20 cellular contexts compared by ENCODE assay signal in genomic region chr15:60961541-60961940, GRCh38.
DNase-seq lines count a peak whose midpoint lies in the region; ATAC-seq and TF ChIP-seq lines count a peak whose summit lies in the region.
"Had no signal": no experiment of that assay in that cellular context is flagged by ENCODE, and none has a peak within 500 bp of the region (broad histone marks: within the 10 kb centered on the region; RNA-seq: fewer than 3 reads in every experiment).

No MANE protein-coding gene starts in this region.

- POLR2A ChIA-PET in A673 (lab: Charles Lee; ENCODE audit: low non-redundant PET), result no interaction called here

- CTCF ChIA-PET in A673 (lab: Charles Lee), result no interaction called here

- TF ChIP-seq EP300 in esophagus muscularis mucosa (IDR thresholded peaks at IDR 0.05), result no peak

- peaks cover 9% of the 10 kb centered on the region for H3K4me1 ChIP-seq in A673 (ENCODE audit: insufficient read depth, low read length, poor library complexity, severe bottlenecking)
- peaks cover 2 to 26% (median 23%) of the 10 kb centered on the region in 4 donors for H3K4me1 ChIP-seq in esophagus muscularis mucosa

- H3K4me3 ChIP-seq in A673 (ENCODE audit: low read depth, low read length, poor library complexity, severe bottlenecking), result no peak overlapping the region
- H3K4me3 ChIP-seq in esophagus muscularis mucosa, result no peak overlapping the region
- H3K4me3 ChIP-seq: MG63 had no signal

- WGBS in esophagus muscularis mucosa, result 71% methylated on average over 9 of the region's 9 CpGs

- no peak for TF ChIP-seq POLR2A in esophagus muscularis mucosa (IDR thresholded peaks at IDR 0.05; ENCODE audit: low read depth)

- intact Hi-C loops in A673 (cut with micrococcal nuclease; ENCODE audit: unreplicated experiment), result no loop called here
- intact Hi-C loops in esophagus muscularis mucosa (cut with DNase I), result no loop called here

- DNase-seq in A673 (ENCODE audit: low spot score) (peak; percentile 17), DMS79 (lab: John Stamatoyannopoulos, UW) (peak; percentile 10), NCI-H1105 (lab: John Stamatoyannopoulos, UW) (peak; percentile 78), esophagus muscularis mucosa (ENCODE audit: extremely low spot score) (peak; percentile 42), cerebellum (ENCODE audit: low spot score) (no peak), AG08395 (ENCODE audit: low spot score) (no peak), MV-4-11 (lab: John Stamatoyannopoulos, UW) (no peak)
- DNase-seq: Calu3, DMS153, HCEC 1CT, KG1, MG63, NCI-H1436 treated with DMSO at 0.1 percent for 48 hours, NCI-H187 treated with DMSO at 0.1 percent for 48 hours, NCI-H446 treated with DMSO at 0.1 percent for 48 hours, NCI-H526, NCI-H82, RPMI8226, SHP77 had no signal

- H3K36me3 ChIP-seq in A673 (ENCODE audit: insufficient read depth, low read length, poor library complexity, severe bottlenecking) (no peaks in the 10 kb centered on the region), esophagus muscularis mucosa (no peaks in the 10 kb centered on the region)
- H3K36me3 ChIP-seq: MG63 had no signal

- TF ChIP-seq CTCF in A673 (conservative IDR thresholded peaks at IDR 0.05; ENCODE audit: low read depth, low read length), result no peak
- no peak for TF ChIP-seq CTCF in esophagus muscularis mucosa (IDR thresholded peaks at IDR 0.05)

- BruUV-seq in A673 (replicated peaks; lab: Mats Ljungman, UMichigan), result no TSS peak

- H3K27ac ChIP-seq in A673 (ENCODE audit: low read depth, low read length, poor library complexity, severe bottlenecking) (no peak overlapping the region), esophagus muscularis mucosa (replicated peaks in 1 of 4) (peak overlapping the region in 1 of 4 donors; percentile 13)

- ATAC-seq in HG03439 (IDR thresholded peaks at IDR 0.05; ENCODE audit: unreplicated experiment), result no peak

- no peaks in the 10 kb centered on the region for H3K9me3 ChIP-seq in A673 (ENCODE audit: low read depth, low read length, poor library complexity, severe bottlenecking)
- no peaks in the 10 kb centered on the region for H3K9me3 ChIP-seq in esophagus muscularis mucosa
- H3K9me3 ChIP-seq: MG63 had no signal

- H3K27me3 ChIP-seq in A673 (replicated peaks; ENCODE audit: insufficient read depth, low read depth, low read length, poor library complexity) (no peaks in the 10 kb centered on the region), esophagus muscularis mucosa (no peaks in the 10 kb centered on the region)

Comparison
In these comparisons a context has a peak if more than half of its experiments do, and no peak if none do; other contexts are left out.
1. DNase-seq: peak in A673 (single experiment), DMS79 (single experiment), NCI-H1105 (single experiment) and esophagus muscularis mucosa (single experiment); none in cerebellum (single experiment), AG08395 (single experiment) and MV-4-11 (single experiment).